ENCODE assay signal across 14 cellular contexts in the genomic region with DNA sequence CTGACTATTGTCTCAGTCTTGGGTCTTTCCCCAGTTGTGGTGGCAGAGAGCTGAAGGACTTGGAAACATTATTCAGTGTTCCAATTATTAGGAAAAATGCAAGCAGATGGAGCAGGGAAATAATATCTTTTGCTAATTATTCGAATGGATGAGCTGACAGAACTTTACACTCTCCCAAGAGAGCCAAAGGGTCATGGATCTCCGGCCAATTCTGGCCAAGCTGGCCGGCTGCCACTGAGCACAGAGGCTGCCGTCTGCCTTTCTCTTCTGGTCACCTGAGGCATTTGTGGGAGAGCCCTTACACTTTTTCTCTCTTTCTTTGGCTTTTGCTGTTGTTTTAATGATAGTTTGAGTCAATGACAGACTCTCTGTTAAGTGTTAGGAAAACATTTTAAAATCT. TPM values are rescaled to one million over a fixed set of nuclear protein-coding genes. Genes with fewer than 3 reads are reported as not detected.
A peak's percentile ranks its signal among the peaks of the same experiment; 100 is the strongest.
DNase-seq lines count a peak whose midpoint lies in the region; ATAC-seq and TF ChIP-seq lines count a peak whose summit lies in the region.
"Had no signal": no experiment of that assay in that cellular context is flagged by ENCODE, and none has a peak within 500 bp of the region (broad histone marks: within the 10 kb centered on the region; RNA-seq: fewer than 3 reads in every experiment).

No MANE protein-coding gene starts in this region.

- no peak for ATAC-seq in activated naive CD8-positive, alpha-beta T cell treated with anti-CD3 and anti-CD28 coated beads, Interleukin-2, amount 50 U/mL, for 24 hours
- ATAC-seq in activated CD4-positive, alpha-beta T cell treated with anti-CD3 and anti-CD28 coated beads for 36 hours = no peak

- H3K4me1 ChIP-seq in OCI-LY1 (ENCODE audit: insufficient read depth, low read length, severe bottlenecking) = peaks cover 60% of the 10 kb centered on the region
- H3K4me1 ChIP-seq: HAP-1 had no signal

- H3K27ac Mint-ChIP-seq in glutamatergic neuron (ENCODE audit: unreplicated experiment) = peak overlapping the region; percentile 92
- H3K27ac Mint-ChIP-seq in activated naive CD8-positive, alpha-beta T cell treated with anti-CD3 and anti-CD28 coated beads, Interleukin-2, amount 50 U/mL, for 24 hours = no peak overlapping the region
- H3K27ac Mint-ChIP-seq in activated CD4-positive, alpha-beta T cell treated with anti-CD3 and anti-CD28 coated beads for 36 hours = no peak overlapping the region
- H3K27ac Mint-ChIP-seq: CD4-positive, alpha-beta memory T cell; HFFc6 had no signal

- no peak overlapping the region for H3K4me2 ChIP-seq in OCI-LY1 (ENCODE audit: low read length)

- no peak overlapping the region for H3K4me3 ChIP-seq in OCI-LY1 (ENCODE audit: low read depth, low read length, poor library complexity, severe bottlenecking)
- H3K4me3 ChIP-seq: HAP-1 had no signal

- no peaks in the 10 kb centered on the region for H3K36me3 ChIP-seq in OCI-LY1 (ENCODE audit: insufficient read depth, low read length)
- H3K36me3 ChIP-seq: HAP-1 had no signal

- TF ChIP-seq CTCF in OCI-LY1 (IDR thresholded peaks at IDR 0.05; ENCODE audit: low read length) (no peak), glutamatergic neuron (IDR thresholded peaks at IDR 0.05; ENCODE audit: partially characterized antibody, unreplicated experiment) (no peak)

- peak overlapping the region; percentile 43 for H3K4me3 Mint-ChIP-seq in glutamatergic neuron (ENCODE audit: unreplicated experiment)
- no peak overlapping the region for H3K4me3 Mint-ChIP-seq in activated naive CD8-positive, alpha-beta T cell treated with anti-CD3 and anti-CD28 coated beads, Interleukin-2, amount 50 U/mL, for 24 hours
- H3K4me3 Mint-ChIP-seq in activated CD4-positive, alpha-beta T cell treated with anti-CD3 and anti-CD28 coated beads for 36 hours = no peak overlapping the region
- H3K4me3 Mint-ChIP-seq: CD4-positive, alpha-beta memory T cell; HFFc6 had no signal

- no peaks in the 10 kb centered on the region for H3K27me3 ChIP-seq in OCI-LY1 (ENCODE audit: insufficient read depth, low read length)

- peaks cover 42% of the 10 kb centered on the region for H3K4me1 Mint-ChIP-seq in glutamatergic neuron (ENCODE audit: low read depth, unreplicated experiment)
- H3K4me1 Mint-ChIP-seq in activated naive CD8-positive, alpha-beta T cell treated with anti-CD3 and anti-CD28 coated beads, Interleukin-2, amount 50 U/mL, for 24 hours = no peaks in the 10 kb centered on the region
- H3K4me1 Mint-ChIP-seq in activated CD4-positive, alpha-beta T cell treated with anti-CD3 and anti-CD28 coated beads for 36 hours = no peaks in the 10 kb centered on the region
- H3K4me1 Mint-ChIP-seq: CD4-positive, alpha-beta memory T cell had no signal

- no peaks in the 10 kb centered on the region for H3K9me2 ChIP-seq in OCI-LY1 (ENCODE audit: low read depth, low read length)

- in situ Hi-C loops in G401 (cut with HindIII; ENCODE audit: low sequenced_read_pairs) = no loop called here

- no peak overlapping the region for H3K9ac ChIP-seq in OCI-LY1 (ENCODE audit: low read length)

- POLR2A ChIA-PET in activated CD4-positive, alpha-beta T cell treated with anti-CD3 and anti-CD28 coated beads for 36 hours (lab: Charles Lee) = no interaction called here

- H3F3A ChIP-seq in OCI-LY1 (ENCODE audit: insufficient read depth, low read length) = no peaks in the 10 kb centered on the region

- peaks cover 5% of the 10 kb centered on the region for H3K9me3 Mint-ChIP-seq in glutamatergic neuron (ENCODE audit: unreplicated experiment)
- H3K9me3 Mint-ChIP-seq in activated naive CD8-positive, alpha-beta T cell treated with anti-CD3 and anti-CD28 coated beads, Interleukin-2, amount 50 U/mL, for 24 hours = no peaks in the 10 kb centered on the region
- H3K9me3 Mint-ChIP-seq in activated CD4-positive, alpha-beta T cell treated with anti-CD3 and anti-CD28 coated beads for 36 hours (ENCODE audit: low read depth) = no peaks in the 10 kb centered on the region

- peak overlapping the region; percentile 40; the same call in 1 of the 2 replicates for H2AFZ ChIP-seq in OCI-LY1 (ENCODE audit: low read length)

- DNase-seq in G401 (ENCODE audit: low spot score) = peak; percentile 80
- DNase-seq in glutamatergic neuron = peak; percentile 36
- DNase-seq in activated naive CD8-positive, alpha-beta T cell treated with anti-CD3 and anti-CD28 coated beads, Interleukin-2, amount 50 U/mL, for 24 hours = no peak
- no peak for DNase-seq in NCI-H82 (lab: John Stamatoyannopoulos, UW)
- DNase-seq in activated CD4-positive, alpha-beta T cell treated with anti-CD3 and anti-CD28 coated beads for 36 hours = no peak
- DNase-seq: Calu3, COR-L47, DMS53, DMS79 treated with DMSO at 0.1 percent for 48 hours, GOT3, HFFc6 had no signal

- intact Hi-C loops in activated CD4-positive, alpha-beta T cell treated with anti-CD3 and anti-CD28 coated beads for 36 hours (cut with DNase I, micrococcal nuclease) = loop anchor here in 1 of 2 experiments (5.0 kb wide), 1 partner anchor 1237 kb away; no protein-coding TSS in a partner anchor

- no peaks in the 10 kb centered on the region for H3K9me3 ChIP-seq in OCI-LY1 (ENCODE audit: low read length)
- H3K9me3 ChIP-seq: HAP-1 had no signal

- no peak overlapping the region for H3K27ac ChIP-seq in OCI-LY1 (ENCODE audit: low read depth, low read length, poor library complexity, severe bottlenecking)

- H3K27me3 Mint-ChIP-seq in glutamatergic neuron (ENCODE audit: unreplicated experiment) = no peaks in the 10 kb centered on the region
- H3K27me3 Mint-ChIP-seq in activated naive CD8-positive, alpha-beta T cell treated with anti-CD3 and anti-CD28 coated beads, Interleukin-2, amount 50 U/mL, for 24 hours = no peaks in the 10 kb centered on the region
- H3K27me3 Mint-ChIP-seq in activated CD4-positive, alpha-beta T cell treated with anti-CD3 and anti-CD28 coated beads for 36 hours = no peaks in the 10 kb centered on the region

- H4K20me1 ChIP-seq in OCI-LY1 (ENCODE audit: insufficient read depth, low read length) = no peaks in the 10 kb centered on the region

- H3K79me2 ChIP-seq in OCI-LY1 (ENCODE audit: insufficient read depth, low read length) = no peaks in the 10 kb centered on the region

- no peaks in the 10 kb centered on the region for H3K36me3 Mint-ChIP-seq in glutamatergic neuron (ENCODE audit: unreplicated experiment)
- no peaks in the 10 kb centered on the region for H3K36me3 Mint-ChIP-seq in activated naive CD8-positive, alpha-beta T cell treated with anti-CD3 and anti-CD28 coated beads, Interleukin-2, amount 50 U/mL, for 24 hours (ENCODE audit: low read depth)
- no peaks in the 10 kb centered on the region for H3K36me3 Mint-ChIP-seq in activated CD4-positive, alpha-beta T cell treated with anti-CD3 and anti-CD28 coated beads for 36 hours (ENCODE audit: low read depth)
- H3K36me3 Mint-ChIP-seq: CD4-positive, alpha-beta memory T cell had no signal

- CTCF ChIA-PET in activated CD4-positive, alpha-beta T cell treated with anti-CD3 and anti-CD28 coated beads for 36 hours (lab: Charles Lee) = no interaction called here

RNA-seq across cellular contexts. Expression of a gene that starts 22.2 kb away (rescaled TPM):
- not detected in 2 replicates for total RNA-seq in G401 (2014; rRNA removed; shearing (Covaris generic))
- 25.8 TPM for total RNA-seq in glutamatergic neuron (ENCODE audit: unreplicated experiment)
- total RNA-seq in activated CD4-positive, alpha-beta T cell treated with anti-CD3 and anti-CD28 coated beads for 36 hours = not detected

Comparison
In these comparisons a context has a peak if more than half of its experiments do, and no peak if none do; other contexts are left out.
1. DNase-seq: peak in G401 (single experiment) and glutamatergic neuron (single experiment); none in activated naive CD8-positive, alpha-beta T cell treated with anti-CD3 and anti-CD28 coated beads, Interleukin-2, amount 50 U/mL, for 24 hours (single experiment), NCI-H82 (single experiment) and activated CD4-positive, alpha-beta T cell treated with anti-CD3 and anti-CD28 coated beads for 36 hours (single experiment).
2. RNA of a gene that starts 22.2 kb away (total RNA-seq): 25.8 TPM in glutamatergic neuron (single experiment); not detected in activated CD4-positive, alpha-beta T cell treated with anti-CD3 and anti-CD28 coated beads for 36 hours and not detected in G401; every median in the first group is over 10 times any median in the second.